In genomic region chr13:33480561-33480960, GRCh38 we compare ENCODE assay signal across 20 cellular contexts.
DNase-seq lines count a peak whose midpoint lies in the region; TF ChIP-seq lines count a peak whose summit lies in the region.
"Had no signal": no experiment of that assay in that cellular context is flagged by ENCODE, and none has a peak within 500 bp of the region (broad histone marks: within the 10 kb centered on the region; RNA-seq: fewer than 3 reads in every experiment).

No MANE protein-coding gene starts in this region.

- H3F3A ChIP-seq in smooth muscle cell (ENCODE audit: low read depth): no peaks in the 10 kb centered on the region

- H3K27ac ChIP-seq in smooth muscle cell (ENCODE audit: low read depth): peak overlapping the region; percentile 22
- H3K27ac ChIP-seq: BLaER1 had no signal

- H3K4me1 ChIP-seq in smooth muscle cell (ENCODE audit: low read depth): no peaks in the 10 kb centered on the region
- H3K4me1 ChIP-seq: BLaER1, HAP-1 had no signal

- POLR2A ChIA-PET in activated CD4-positive, alpha-beta memory T cell treated with anti-CD3 and anti-CD28 coated beads for 36 hours (lab: Charles Lee): no interaction called here

- no peaks in the 10 kb centered on the region for H4K20me1 ChIP-seq in smooth muscle cell (ENCODE audit: low read depth)
- H4K20me1 ChIP-seq: BLaER1 had no signal

- TF ChIP-seq CTCF in smooth muscle cell (IDR thresholded peaks at IDR 0.05; ENCODE audit: borderline replicate concordance, insufficient read depth, poor library complexity, severe bottlenecking): no peak

- H3K27me3 Mint-ChIP-seq in activated CD4-positive, alpha-beta memory T cell treated with anti-CD3 and anti-CD28 coated beads for 36 hours: peaks cover 14% of the 10 kb centered on the region

- no peak overlapping the region for H3K4me2 ChIP-seq in smooth muscle cell
- H3K4me2 ChIP-seq: BLaER1 had no signal

- H3K9me3 Mint-ChIP-seq in activated CD4-positive, alpha-beta memory T cell treated with anti-CD3 and anti-CD28 coated beads for 36 hours: peaks cover 22% of the 10 kb centered on the region

- no peak overlapping the region for H3K4me3 Mint-ChIP-seq in activated CD4-positive, alpha-beta memory T cell treated with anti-CD3 and anti-CD28 coated beads for 36 hours
- H3K4me3 Mint-ChIP-seq: CD4-positive, CD25-positive, alpha-beta regulatory T cell; IgD-negative memory B cell had no signal

- H3K4me1 Mint-ChIP-seq in activated CD4-positive, alpha-beta memory T cell treated with anti-CD3 and anti-CD28 coated beads for 36 hours (ENCODE audit: low read depth): no peaks in the 10 kb centered on the region
- H3K4me1 Mint-ChIP-seq: CD4-positive, CD25-positive, alpha-beta regulatory T cell; IgD-negative memory B cell had no signal

- peaks cover 7% of the 10 kb centered on the region for H3K9me3 ChIP-seq in smooth muscle cell (replicated peaks; ENCODE audit: low read depth)

- DNase-seq in EL (peak; percentile 20), M059J (ENCODE audit: low read depth) (peak; percentile 35), fibroblast of peridontal ligament (ENCODE audit: extremely low read depth) (peak; percentile 70), smooth muscle cell (lab: John Stamatoyannopoulos, UW; ENCODE audit: unreplicated experiment) (no peak), NCI-H1048 (lab: John Stamatoyannopoulos, UW) (no peak), epidermal melanocyte (ENCODE audit: insufficient read length, low spot score) (no peak)
- no peak for DNase-seq in activated CD4-positive, alpha-beta memory T cell treated with anti-CD3 and anti-CD28 coated beads for 36 hours
- DNase-seq: CD4-positive, CD25-positive, alpha-beta regulatory T cell; DMS153; DND-41; GOT3; NCI-H2029; NCI-H446; NCI-H524 treated with DMSO at 0.1 percent for 48 hours; NCI-H82; NK-92 treated with Interleukin-12 subunit alpha and Interleukin-12 subunit beta, amount 100 ng/mL, for 24 hours; PC-3 had no signal

- H3K36me3 Mint-ChIP-seq in activated CD4-positive, alpha-beta memory T cell treated with anti-CD3 and anti-CD28 coated beads for 36 hours: peaks cover 4% of the 10 kb centered on the region

- H3K27me3 ChIP-seq in smooth muscle cell (ENCODE audit: low read depth): no peaks in the 10 kb centered on the region
- H3K27me3 ChIP-seq: BLaER1 had no signal

- H3K27ac Mint-ChIP-seq in activated CD4-positive, alpha-beta memory T cell treated with anti-CD3 and anti-CD28 coated beads for 36 hours: no peak overlapping the region
- H3K27ac Mint-ChIP-seq: CD4-positive, CD25-positive, alpha-beta regulatory T cell; IgD-negative memory B cell had no signal

- WGBS in smooth muscle cell (ENCODE audit: low lambda C conversion rate): 66% methylated on average over 1 of the region's 1 CpG

- no peak overlapping the region for H3K9ac ChIP-seq in smooth muscle cell (ENCODE audit: low read depth)
- H3K9ac ChIP-seq: BLaER1 had no signal

- H3K4me3 ChIP-seq in smooth muscle cell: no peak overlapping the region
- H3K4me3 ChIP-seq: BLaER1, HAP-1 had no signal

- H3K36me3 ChIP-seq in smooth muscle cell (ENCODE audit: low read depth): no peaks in the 10 kb centered on the region
- H3K36me3 ChIP-seq: BLaER1, HAP-1 had no signal

- intact Hi-C loops in activated CD4-positive, alpha-beta memory T cell treated with anti-CD3 and anti-CD28 coated beads for 36 hours (cut with micrococcal nuclease): no loop called here

- no peaks in the 10 kb centered on the region for H3K79me2 ChIP-seq in smooth muscle cell (ENCODE audit: low read depth)

- H2AFZ ChIP-seq in smooth muscle cell (ENCODE audit: low read depth): no peak overlapping the region

- CTCF ChIA-PET in activated CD4-positive, alpha-beta memory T cell treated with anti-CD3 and anti-CD28 coated beads for 36 hours (lab: Charles Lee): no interaction called here

Comparison
In these comparisons a context has a peak if more than half of its experiments do, and no peak if none do; other contexts are left out.
1. DNase-seq: peak in EL (single experiment), M059J (single experiment) and fibroblast of peridontal ligament (single experiment); none in smooth muscle cell (single experiment), NCI-H1048 (single experiment), epidermal melanocyte (single experiment) and activated CD4-positive, alpha-beta memory T cell treated with anti-CD3 and anti-CD28 coated beads for 36 hours (single experiment).